ENCODE assay signal across 24 cellular contexts in genomic region chr20:42173440-42173839, GRCh38.
"Had no signal": no experiment of that assay in that cellular context is flagged by ENCODE, and none has a peak within 500 bp of the region (broad histone marks: within the 10 kb centered on the region; RNA-seq: fewer than 3 reads in every experiment).

No MANE protein-coding gene starts in this region.

- FAIRE-seq: astrocyte had no signal

- H3K36me3 ChIP-seq: MG63, Peyer's patch, SJCRH30, WERI-Rb-1 had no signal

- H3K9me3 ChIP-seq: MG63, Peyer's patch, SJCRH30 had no signal

- ATAC-seq: activated CD4-positive, alpha-beta T cell treated with anti-CD3 and anti-CD28 coated beads for 36 hours; activated T-helper 17 cell treated with anti-CD3 and anti-CD28 coated beads, Interleukin-2, amount 50 U/mL, for 72 hours had no signal

- DNase-seq: activated CD4-positive, alpha-beta memory T cell treated with anti-CD3 and anti-CD28 coated beads, Interleukin-2, amount 10 ng/mL, durations not matched to agents 7 days and 5 days; activated CD4-positive, alpha-beta T cell treated with anti-CD3 and anti-CD28 coated beads for 36 hours; activated CD4-positive, alpha-beta T cell treated with anti-CD3 and anti-CD28 coated beads, Interleukin-2, amount 50 U/mL, for 1 hour; activated gamma-delta T cell; activated naive CD4-positive, alpha-beta T cell treated with anti-CD3 and anti-CD28 coated beads for 36 hours; activated T-cell treated with anti-CD3 and anti-CD28 coated beads for 4 hours; activated T-cell treated with anti-CD3 and anti-CD28 coated beads, Interleukin-2, amount 50 U/mL, for 48 hours; amygdala; cortex of kidney; MG63; MV-4-11; NCI-H1092 treated with DMSO at 0.1 percent for 48 hours; NCI-H146; NCI-H187 treated with DMSO at 0.1 percent for 48 hours; NCI-H2081 treated with DMSO at 0.1 percent for 48 hours; NCI-H226; NCI-H510A treated with DMSO at 0.1 percent for 48 hours; NK-92 treated with Interleukin-12 subunit alpha and Interleukin-12 subunit beta, amount 100 ng/mL, for 24 hours; Peyer's patch; Right ventricle myocardium superior; WERI-Rb-1 had no signal

- H3K4me3 ChIP-seq: MG63, Peyer's patch, SJCRH30 had no signal

- H3K4me1 ChIP-seq: Peyer's patch, SJCRH30 had no signal

- H3K27me3 ChIP-seq: MG63, Peyer's patch, SJCRH30 had no signal
